Comparison of ENCODE assay signal across 11 cellular contexts in the genomic region with DNA sequence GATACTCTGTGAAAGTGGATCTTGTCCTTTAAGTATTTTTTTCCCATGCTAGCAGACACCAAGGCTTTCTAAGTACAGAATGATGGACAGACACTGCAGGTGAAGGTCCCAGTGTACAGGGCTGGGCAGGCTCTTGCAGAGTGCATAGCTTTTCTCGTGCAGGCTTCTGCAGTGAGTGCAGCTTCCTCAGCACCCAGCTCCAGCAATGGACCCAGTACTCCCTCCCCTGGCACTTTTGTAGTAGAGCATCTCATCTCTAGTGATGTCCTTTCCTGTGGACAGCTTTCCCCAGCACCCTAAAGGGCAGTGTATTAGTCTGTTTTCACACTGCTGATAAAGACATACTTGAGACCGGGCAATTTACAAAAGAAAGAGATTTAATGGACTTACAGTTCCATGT.
DNase-seq lines count a peak whose midpoint lies in the region; ATAC-seq and TF ChIP-seq lines count a peak whose summit lies in the region.
"Had no signal": no experiment of that assay in that cellular context is flagged by ENCODE, and none has a peak within 500 bp of the region (broad histone marks: within the 10 kb centered on the region; RNA-seq: fewer than 3 reads in every experiment).

No MANE protein-coding gene starts in this region.

- H3K4me3 ChIP-seq in KMS-11 (IDR thresholded peaks at IDR 0.05; ENCODE audit: insufficient read depth, low read depth, low read length) (no peak overlapping the region), adipocyte (ENCODE audit: low read length) (no peak overlapping the region)
- H3K4me3 ChIP-seq: lower lobe of right lung had no signal

- H3K79me2 ChIP-seq in KMS-11 (ENCODE audit: insufficient read depth, low read depth) = no peaks in the 10 kb centered on the region

- peak; percentile 39; the same call in 1 of the 2 replicates for TF ChIP-seq CTCF in KMS-11 (conservative IDR thresholded peaks at IDR 0.05; ENCODE audit: low read depth, low read length)

- H3K27me3 ChIP-seq in KMS-11 (ENCODE audit: insufficient read depth, low read depth) (no peaks in the 10 kb centered on the region), adipocyte (replicated peaks; ENCODE audit: control insufficient read depth, insufficient read depth, low read length) (no peaks in the 10 kb centered on the region)

- peaks cover 23% of the 10 kb centered on the region for H3K9me3 ChIP-seq in adipocyte (ENCODE audit: control insufficient read depth, low read length)

- H3K9ac ChIP-seq in KMS-11 (no peak overlapping the region), adipocyte (ENCODE audit: low read length) (no peak overlapping the region)

- DNase-seq in ELF-1 (ENCODE audit: low read depth, low spot score) (peak; percentile 60), adipocyte (ENCODE audit: low read depth) (peak; percentile 7), left lobe of liver (ENCODE audit: low spot score) (no peak), NCI-H187 (lab: John Stamatoyannopoulos, UW) (no peak), NCI-H128 (lab: John Stamatoyannopoulos, UW; ENCODE audit: unreplicated experiment) (no peak), NCI-H345 treated with DMSO at 0.1 percent for 48 hours (lab: John Stamatoyannopoulos, UW; ENCODE audit: unreplicated experiment) (no peak)
- DNase-seq: effector CD4-positive, alpha-beta T cell; lower lobe of right lung; stimulated activated naive CD8-positive, alpha-beta T cell treated with anti-CD3 and anti-CD28 coated beads, Interleukin-15, Interleukin-2, amounts not matched to agents 100 U/mL and 50 U/mL, for 24 hours had no signal

- H3K4me2 ChIP-seq in KMS-11 = no peak overlapping the region

- no peak overlapping the region for H3K27ac ChIP-seq in KMS-11
- H3K27ac ChIP-seq: lower lobe of right lung had no signal

- no peak overlapping the region for H2AFZ ChIP-seq in KMS-11 (ENCODE audit: low read depth)

- H4K20me1 ChIP-seq in KMS-11 (ENCODE audit: insufficient read depth) = no peaks in the 10 kb centered on the region

- H3K4me1 ChIP-seq in KMS-11 (ENCODE audit: low read depth, poor library complexity, severe bottlenecking) = no peaks in the 10 kb centered on the region
- no peaks in the 10 kb centered on the region for H3K4me1 ChIP-seq in adipocyte (ENCODE audit: control insufficient read depth, insufficient read depth, low read length)
- H3K4me1 ChIP-seq: lower lobe of right lung had no signal

- ATAC-seq in left lobe of liver (peak; percentile 43), GM21717 (IDR thresholded peaks at IDR 0.05; ENCODE audit: unreplicated experiment) (no peak)
- ATAC-seq: lower lobe of right lung; stimulated activated naive CD8-positive, alpha-beta T cell treated with anti-CD3 and anti-CD28 coated beads, Interleukin-15, Interleukin-2, amounts not matched to agents 100 U/mL and 50 U/mL, for 24 hours had no signal

- H3K36me3 ChIP-seq in KMS-11 (ENCODE audit: insufficient read depth) (no peaks in the 10 kb centered on the region), adipocyte (ENCODE audit: control insufficient read depth, insufficient read depth, low read length, severe bottlenecking) (no peaks in the 10 kb centered on the region)
- H3K36me3 ChIP-seq: lower lobe of right lung had no signal

Comparison
In these comparisons a context has a peak if more than half of its experiments do, and no peak if none do; other contexts are left out.
1. DNase-seq: peak in ELF-1 (single experiment) and adipocyte (single experiment); none in left lobe of liver (single experiment), NCI-H187 (0 of 2), NCI-H128 (single experiment) and NCI-H345 treated with DMSO at 0.1 percent for 48 hours (single experiment).